8 cellular contexts compared by ENCODE assay signal in the genomic region with DNA sequence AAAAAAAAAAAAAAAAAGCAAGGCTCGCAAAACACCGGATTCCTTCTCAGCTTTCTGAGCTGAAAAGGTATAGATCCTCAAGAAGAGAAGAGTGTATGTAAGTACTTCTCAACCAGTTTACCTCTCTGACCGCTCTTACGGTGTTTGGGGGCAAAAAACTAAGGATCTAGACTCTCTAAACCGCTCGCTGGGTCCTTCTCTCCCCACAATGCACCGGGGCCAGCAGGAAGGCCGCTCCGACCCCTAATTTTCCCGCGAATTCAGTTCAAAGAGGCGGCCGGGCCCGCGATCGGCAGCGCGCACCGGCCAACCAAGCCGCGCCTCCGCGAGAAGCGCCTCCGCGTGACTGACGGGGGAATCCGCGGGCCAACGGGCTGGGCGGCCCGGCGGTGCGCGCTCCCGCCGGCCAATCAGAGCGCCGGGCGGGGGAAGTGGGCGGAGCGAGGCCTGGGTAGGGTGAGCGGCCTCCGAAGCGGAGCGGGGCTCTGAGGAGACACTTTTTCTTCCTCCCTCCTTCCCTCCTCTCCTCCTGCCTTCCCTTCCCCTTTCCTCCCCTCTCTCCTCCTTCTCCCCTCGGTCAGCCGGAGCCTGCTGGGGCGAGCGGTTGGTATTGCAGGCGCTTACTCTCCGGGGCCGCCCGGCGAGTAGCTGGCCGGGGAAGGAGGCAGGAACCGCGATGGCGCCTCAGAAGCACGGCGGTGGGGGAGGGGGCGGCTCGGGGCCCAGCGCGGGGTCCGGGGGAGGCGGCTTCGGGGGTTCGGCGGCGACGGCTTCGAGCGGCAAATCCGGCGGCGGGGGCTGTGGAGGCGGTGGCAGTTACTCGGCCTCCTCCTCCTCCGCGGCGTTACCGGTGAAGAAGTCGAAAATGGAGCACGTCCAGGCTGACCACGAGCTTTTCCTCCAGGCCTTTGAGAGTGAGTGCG.
DNase-seq lines count a peak whose midpoint lies in the region; ATAC-seq and TF ChIP-seq lines count a peak whose summit lies in the region.
"Not testable (repeated sequence)": the region's sequence is repeated elsewhere in the genome, so short reads cannot be mapped to it uniquely, and the experiment has no call there.

No MANE protein-coding gene starts in this region.

- not testable (repeated sequence) for H3K27me3 ChIP-seq in prostate gland (replicated peaks; ENCODE audit: insufficient read depth); upper lobe of left lung

- TF ChIP-seq POLR2A in prostate gland (IDR thresholded peaks at IDR 0.05) (peak; percentile 81), upper lobe of left lung (IDR thresholded peaks at IDR 0.05) (peak in 3 of 4 donors; percentile 64 to 85 (median 65))

- ATAC-seq in HG02852 (IDR thresholded peaks at IDR 0.05; ENCODE audit: unreplicated experiment) = peak; percentile 74
- peak; percentile 98 for ATAC-seq in T-helper 17 cell
- ATAC-seq in left ventricle myocardium superior = peak; percentile 99
- ATAC-seq in upper lobe of left lung (ENCODE audit: low FRiP score in 2 of 2) = peak; percentile 97 to 99

- in situ Hi-C loops in GM13976 (cut with MboI; ENCODE audit: low sequenced_read_pairs, unreplicated experiment) = not testable (repeated sequence)

- H3K27me3 Mint-ChIP-seq in T-helper 17 cell = not testable (repeated sequence)

- intact Hi-C loops in left ventricle myocardium superior (cut with micrococcal nuclease); prostate gland (cut with DNase I): not testable (repeated sequence)

- peaks cover 19% of the 10 kb centered on the region for H3K4me1 Mint-ChIP-seq in T-helper 17 cell

- not testable (repeated sequence) for H3K9me3 ChIP-seq in T-helper 17 cell (ENCODE audit: control insufficient read depth, low read length, poor library complexity, severe bottlenecking); prostate gland; upper lobe of left lung

- H3K36me3 ChIP-seq in prostate gland, upper lobe of left lung: not testable (repeated sequence)

- DNase-seq in GM13976 (ENCODE audit: low spot score) (peak; percentile 65), NCI-H1694 (lab: John Stamatoyannopoulos, UW) (peak; percentile 70), T-helper 17 cell (peak; percentile 60 to 76 (median 69)), amygdala (lab: John Stamatoyannopoulos, UW) (peak in 47 of 56 donors; percentile 38 to 89 (median 69)), left ventricle myocardium superior (peak; percentile 92), prostate gland (ENCODE audit: low spot score) (peak; percentile 81), upper lobe of left lung (peak; percentile 83 to 98)

- H3K4me3 ChIP-seq in prostate gland (peak overlapping the region; percentile 83 to 90), upper lobe of left lung (peak overlapping the region; percentile 66 to 89 (median 76))

- WGBS in prostate gland = under 1% methylated on average over 63 of the region's 87 CpGs
- WGBS in upper lobe of left lung, 2 donors = 0 to 1% methylated on average over 11 to 39 of the region's 87 CpGs

- peak overlapping the region; percentile 86 for H3K27ac Mint-ChIP-seq in T-helper 17 cell

- H3K4me1 ChIP-seq in prostate gland (replicated peaks) = not testable (repeated sequence)
- peaks cover 14 to 22% (median 17%) of the 10 kb centered on the region in 4 donors for H3K4me1 ChIP-seq in upper lobe of left lung

- not testable (repeated sequence) for H3K36me3 Mint-ChIP-seq in T-helper 17 cell (ENCODE audit: low read depth)

- not testable (repeated sequence) for TF ChIP-seq EP300 in upper lobe of left lung (IDR thresholded peaks at IDR 0.05)

- H3K4me3 Mint-ChIP-seq in T-helper 17 cell = peak overlapping the region; percentile 95

- H3K27ac ChIP-seq in prostate gland (peak overlapping the region; percentile 89 to 93), upper lobe of left lung (peak overlapping the region; percentile 83 to 95 (median 90))

- TF ChIP-seq CTCF in GM13976 (IDR thresholded peaks at IDR 0.05; ENCODE audit: borderline replicate concordance, control extremely low read depth, extremely low read depth, insufficient read depth, missing control alignments); prostate gland (IDR thresholded peaks at IDR 0.05); upper lobe of left lung (IDR thresholded peaks at IDR 0.05): not testable (repeated sequence)

Comparison
In these comparisons a context has a peak if more than half of its experiments do, and no peak if none do; other contexts are left out.
1. Peak in every context shown above with its lines: DNase-seq, ATAC-seq, H3K4me3 ChIP-seq and H3K27ac ChIP-seq.